ENCODE assay signal across 12 cellular contexts in genomic region chr11:85889676-85890579, GRCh38. TPM values are rescaled to one million over a fixed set of nuclear protein-coding genes. Genes with fewer than 3 reads are reported as not detected.
DNase-seq lines count a peak whose midpoint lies in the region; ATAC-seq and TF ChIP-seq lines count a peak whose summit lies in the region.
"Had no signal": no experiment of that assay in that cellular context is flagged by ENCODE, and none has a peak within 500 bp of the region (broad histone marks: within the 10 kb centered on the region; RNA-seq: fewer than 3 reads in every experiment).

No MANE protein-coding gene starts in this region.

- POLR2A ChIA-PET in Panc1 (lab: Charles Lee) = no interaction called here
- POLR2A ChIA-PET in naive thymus-derived CD8-positive, alpha-beta T cell (lab: Charles Lee) = no interaction called here

- no peak overlapping the region for H3K4me3 Mint-ChIP-seq in naive thymus-derived CD8-positive, alpha-beta T cell

- peak; percentile 84 for DNase-seq in GM03348 (ENCODE audit: low spot score)
- DNase-seq in Panc1 (ENCODE audit: low read depth, low spot score) = no peak
- DNase-seq in epithelial cell of proximal tubule (ENCODE audit: low read depth) = peak; percentile 67
- peak; percentile 70 for DNase-seq in non-pigmented ciliary epithelial cell (ENCODE audit: low read depth)
- no peak for DNase-seq in stimulated activated CD8-positive, alpha-beta memory T cell treated with anti-CD3 and anti-CD28 coated beads, Interleukin-4, amount 100 ng/mL, for 48 hours
- no peak for DNase-seq in naive thymus-derived CD8-positive, alpha-beta T cell
- DNase-seq: activated CD4-positive, alpha-beta T cell treated with anti-CD3 and anti-CD28 coated beads for 4 hours; amniotic stem cell; heart left ventricle; MM.1S had no signal

- no peaks in the 10 kb centered on the region for H3K36me3 ChIP-seq in Panc1 (ENCODE audit: control insufficient read depth, insufficient read depth, low read length)
- H3K36me3 ChIP-seq: heart left ventricle had no signal

- no peak for TF ChIP-seq CTCF in Panc1 (IDR thresholded peaks at IDR 0.05)
- TF ChIP-seq CTCF in epithelial cell of proximal tubule (conservative IDR thresholded peaks at IDR 0.05; ENCODE audit: low read depth, low read length) = no peak

- intact Hi-C loops in Panc1 (cut with micrococcal nuclease; ENCODE audit: unreplicated experiment) = no loop called here

- no peaks in the 10 kb centered on the region for H3K9me3 ChIP-seq in Panc1 (ENCODE audit: control insufficient read depth, insufficient read depth, low read depth, low read length)
- H3K9me3 ChIP-seq: heart left ventricle had no signal

- no peaks in the 10 kb centered on the region for H3K36me3 Mint-ChIP-seq in naive thymus-derived CD8-positive, alpha-beta T cell

- peaks cover 0 to 5% (median 0%) of the 10 kb centered on the region in 5 donors for H3K27me3 Mint-ChIP-seq in naive thymus-derived CD8-positive, alpha-beta T cell

- no peak overlapping the region for H3K27ac ChIP-seq in Panc1 (ENCODE audit: low read length)
- H3K27ac ChIP-seq: heart left ventricle had no signal

- no peaks in the 10 kb centered on the region for H3K9me3 Mint-ChIP-seq in naive thymus-derived CD8-positive, alpha-beta T cell

- no peaks in the 10 kb centered on the region for H3K4me1 ChIP-seq in Panc1 (ENCODE audit: control insufficient read depth, insufficient read depth, low read length)
- H3K4me1 ChIP-seq: heart left ventricle had no signal

- no peak overlapping the region for H3K4me3 ChIP-seq in Panc1 (ENCODE audit: low read depth in 2 of 2, low read length in 2 of 2)
- H3K4me3 ChIP-seq in epithelial cell of proximal tubule (ENCODE audit: low read depth, low read length) = no peak overlapping the region
- H3K4me3 ChIP-seq: heart left ventricle had no signal

- ATAC-seq in Panc1 (peak; percentile 87), HG02870 (IDR thresholded peaks at IDR 0.05; ENCODE audit: unreplicated experiment) (no peak), GM18511 (IDR thresholded peaks at IDR 0.05; ENCODE audit: unreplicated experiment) (no peak)
- ATAC-seq in naive thymus-derived CD8-positive, alpha-beta T cell = no peak

- H3K27me3 ChIP-seq in Panc1 (ENCODE audit: control insufficient read depth, insufficient read depth, low read length) = no peaks in the 10 kb centered on the region
- H3K27me3 ChIP-seq: heart left ventricle had no signal

- H3K27ac Mint-ChIP-seq in naive thymus-derived CD8-positive, alpha-beta T cell = peak overlapping the region in 1 of 10 donors; percentile 18

- H3K4me1 Mint-ChIP-seq in naive thymus-derived CD8-positive, alpha-beta T cell = no peaks in the 10 kb centered on the region

- in situ Hi-C loops in Panc1 (cut with HindIII; ENCODE audit: low pct_unique_long_range_greater_than_20kb, low sequenced_read_pairs) = no loop called here

- CTCF ChIA-PET in Panc1 (lab: Charles Lee) = interaction anchor here (0.6 kb wide), 1 partner anchor 347 kb away, joined by 3 read pairs; no protein-coding TSS in a partner anchor

- BruUV-seq in Panc1 (replicated peaks; lab: Mats Ljungman, UMichigan) = no TSS peak

RNA-seq across cellular contexts. Expression of gene CCDC83, which starts 34.7 kb away (rescaled TPM):
- total RNA-seq in Panc1 (2021; ENCODE audit: unreplicated experiment) = not detected
- not detected for polyA plus RNA-seq in Panc1 (2012; ENCODE audit: insufficient read length)
- total RNA-seq in epithelial cell of proximal tubule = not detected in 2 replicates
- total RNA-seq in naive thymus-derived CD8-positive, alpha-beta T cell = not detected
- not detected for polyA plus RNA-seq in naive thymus-derived CD8-positive, alpha-beta T cell
- total RNA-seq: heart left ventricle had no signal
- polyA plus RNA-seq: heart left ventricle had no signal

Comparison
In these comparisons a context has a peak if more than half of its experiments do, and no peak if none do; other contexts are left out.
1. DNase-seq: peak in GM03348 (single experiment), epithelial cell of proximal tubule (single experiment) and non-pigmented ciliary epithelial cell (single experiment); none in Panc1 (single experiment), stimulated activated CD8-positive, alpha-beta memory T cell treated with anti-CD3 and anti-CD28 coated beads, Interleukin-4, amount 100 ng/mL, for 48 hours (single experiment) and naive thymus-derived CD8-positive, alpha-beta T cell (0 of 10).